In genomic region chr14:52789118-52789517, GRCh38 we compare ENCODE assay signal across 13 cellular contexts. TPM values are rescaled to one million over a fixed set of nuclear protein-coding genes. Genes with fewer than 3 reads are reported as not detected.
DNase-seq lines count a peak whose midpoint lies in the region; ATAC-seq, FAIRE-seq and TF ChIP-seq lines count a peak whose summit lies in the region.
"Had no signal": no experiment of that assay in that cellular context is flagged by ENCODE, and none has a peak within 500 bp of the region (broad histone marks: within the 10 kb centered on the region; RNA-seq: fewer than 3 reads in every experiment).

No MANE protein-coding gene starts in this region.

- CTCF ChIA-PET in AG04450 (lab: Charles Lee), result interaction anchor here (0.6 kb wide), 1 partner anchor 265 kb away, joined by 3 read pairs; no protein-coding TSS in a partner anchor
- CTCF ChIA-PET in WTC11 (lab: Charles Lee), result interaction anchor here (1.0 kb wide), 1 partner anchor 172 kb away, joined by 3 read pairs; no protein-coding TSS in a partner anchor

- H3K9me3 ChIP-seq in AG04450 (ENCODE audit: control insufficient read depth, insufficient read depth, low read length) (no peaks in the 10 kb centered on the region; the same call in 1 of the 2 replicates), HAP-1 (no peaks in the 10 kb centered on the region), keratinocyte (ENCODE audit: control insufficient read depth, low read depth, low read length) (no peaks in the 10 kb centered on the region)
- H3K9me3 ChIP-seq: thyroid gland had no signal

- POLR2A ChIA-PET in AG04450 (lab: Yijun Ruan, JAX), result no interaction called here
- POLR2A ChIA-PET in WTC11 (lab: Charles Lee), result interaction anchor here (0.5 kb wide), 1 partner anchor 1330 kb away, joined by 4 read pairs; no protein-coding TSS in a partner anchor

- no peak for ATAC-seq in WTC11
- no peak for ATAC-seq in HG03354 (IDR thresholded peaks at IDR 0.05; ENCODE audit: poor library complexity, severe bottlenecking, unreplicated experiment)
- ATAC-seq in GM18907 (IDR thresholded peaks at IDR 0.05; ENCODE audit: unreplicated experiment), result no peak

- in situ Hi-C loops in HAP-1 (cut with MboI; ENCODE audit: low sequenced_read_pairs), result no loop called here

- H4K20me1 ChIP-seq in keratinocyte (ENCODE audit: control insufficient read depth, extremely low read depth, insufficient read depth, low read length), result no peaks in the 10 kb centered on the region

- TF ChIP-seq CTCF in AG04450 (IDR thresholded peaks at IDR 0.05; ENCODE audit: low read depth, low read length) (no peak), WTC11 (IDR thresholded peaks at IDR 0.05) (no peak), keratinocyte (optimal IDR thresholded peaks at IDR 0.05 in 1 of 3, IDR thresholded peaks at IDR 0.05 in 1 of 3, conservative IDR thresholded peaks at IDR 0.05 in 1 of 3; ENCODE audit: extremely low read depth in 1 of 3, insufficient read depth in 2 of 3, low read length in 3 of 3) (no peak)

- peaks cover 22% of the 10 kb centered on the region for H3K4me1 Mint-ChIP-seq in WTC11

- no peak for FAIRE-seq in keratinocyte (lab: Jason Lieb, UNC)
- FAIRE-seq: GM12891 had no signal

- H3K4me1 ChIP-seq in HAP-1 (peaks cover 15% of the 10 kb centered on the region), keratinocyte (ENCODE audit: control insufficient read depth, extremely low read depth, insufficient read depth, low read length) (peaks cover 19% of the 10 kb centered on the region)

- peak overlapping the region; percentile 15 for H3K9ac ChIP-seq in keratinocyte (ENCODE audit: control insufficient read depth, extremely low read depth, insufficient read depth, low read length)

- H3K27me3 ChIP-seq in AG04450 (ENCODE audit: control insufficient read depth, insufficient read depth, low read length) (no peaks in the 10 kb centered on the region), HAP-1 (ENCODE audit: low read depth) (no peaks in the 10 kb centered on the region), keratinocyte (ENCODE audit: control insufficient read depth, extremely low read depth, insufficient read depth, low read length) (no peaks in the 10 kb centered on the region)
- H3K27me3 ChIP-seq: thyroid gland had no signal

- no peak overlapping the region for H3K27ac Mint-ChIP-seq in WTC11

- no peak overlapping the region for H3K27ac ChIP-seq in AG04450 (ENCODE audit: low read depth, low read length)
- no peak overlapping the region for H3K27ac ChIP-seq in keratinocyte (ENCODE audit: control insufficient read depth, insufficient read depth, low read length)
- H3K27ac ChIP-seq: thyroid gland had no signal

- peak overlapping the region; percentile 91; the same call in 1 of the 2 replicates for H3K4me3 Mint-ChIP-seq in WTC11

- no peaks in the 10 kb centered on the region for H3K9me1 ChIP-seq in keratinocyte (ENCODE audit: control insufficient read depth, extremely low read depth, insufficient read depth, low read length)

- no peaks in the 10 kb centered on the region for H3K27me3 Mint-ChIP-seq in WTC11 (ENCODE audit: low read depth)
- H3K27me3 Mint-ChIP-seq: progenitor cell of endocrine pancreas had no signal

- H3K36me3 ChIP-seq in HAP-1 (replicated peaks), result peaks cover 1% of the 10 kb centered on the region; the same call in 1 of the 2 replicates
- no peaks in the 10 kb centered on the region for H3K36me3 ChIP-seq in keratinocyte (ENCODE audit: control insufficient read depth in 2 of 2, extremely low read depth in 1 of 2, insufficient read depth in 2 of 2, low read length in 2 of 2)
- H3K36me3 ChIP-seq: thyroid gland had no signal

- H3K4me3 ChIP-seq in AG04450 (ENCODE audit: low read depth, low read length) (peak overlapping the region; percentile 84), HAP-1 (peak overlapping the region; percentile 67), keratinocyte (ENCODE audit: control insufficient read depth in 2 of 3, extremely low read depth in 1 of 3, insufficient read depth in 2 of 3, low read depth in 1 of 3, low read length in 3 of 3) (peak overlapping the region in 1 of 3 experiments; percentile 13)
- H3K4me3 ChIP-seq: thyroid gland had no signal

- dilution Hi-C loops in keratinocyte (cut with MboI; ENCODE audit: extremely low pct_ligation_motif_present, low sequenced_read_pairs), result no loop called here

- peaks cover 3% of the 10 kb centered on the region; the same call in 1 of the 2 replicates for H3K9me3 Mint-ChIP-seq in WTC11

- peak overlapping the region; percentile 98 for H3K4me2 ChIP-seq in keratinocyte (ENCODE audit: control insufficient read depth, extremely low read depth, insufficient read depth, low read depth, low read length)

- H3K36me3 Mint-ChIP-seq in WTC11, result peaks cover 6% of the 10 kb centered on the region; the same call in 1 of the 2 replicates

- no peak overlapping the region for H2AFZ ChIP-seq in keratinocyte (ENCODE audit: control insufficient read depth, low read length)

- DNase-seq in AG04450 (ENCODE audit: low read depth, low spot score), result no peak
- no peak for DNase-seq in HAP-1 (ENCODE audit: low spot score in 2 of 2)
- no peak for DNase-seq in WTC11 (ENCODE audit: low spot score)
- DNase-seq in keratinocyte (ENCODE audit: low read depth, low spot score), result no peak
- DNase-seq in NCI-H2171 treated with DMSO at 0.1 percent for 48 hours (lab: John Stamatoyannopoulos, UW), result no peak
- no peak for DNase-seq in activated CD8-positive, alpha-beta memory T cell treated with anti-CD3 and anti-CD28 coated beads, Interleukin-2, amount 50 U/mL, for 4 hours
- DNase-seq: DMS153, NCI-H187 treated with DMSO at 0.1 percent for 48 hours, thyroid gland had no signal

- peaks cover 46% of the 10 kb centered on the region for H3K79me2 ChIP-seq in keratinocyte (ENCODE audit: control insufficient read depth, insufficient read depth, low read length)

TF ChIP-seq in WTC11, 78 proteins besides CTCF, POLR2A, EP300 and RAD21 (continues in another document):
- TF ChIP-seq PREB (CRISPR knock-in tag; IDR thresholded peaks at IDR 0.05; ENCODE audit: borderline replicate concordance) (no peak), MLX (CRISPR knock-in tag; IDR thresholded peaks at IDR 0.05) (no peak), E2F5 (CRISPR knock-in tag; IDR thresholded peaks at IDR 0.05) (no peak), CREB1 (CRISPR knock-in tag; IDR thresholded peaks at IDR 0.05) (no peak)

RNA-seq across cellular contexts. Expression of gene GNPNAT1, which starts 2.3 kb away (rescaled TPM):
- polyA plus RNA-seq in AG04450 (2011; rRNA removed) (40.7 and 47.2 TPM in 2 replicates), keratinocyte (22.2 to 45.5 TPM (median 29.6 TPM) in 3 replicates)
- polyA minus RNA-seq in AG04450 (2011; rRNA and poly(A)+ RNA removed), result 17.3 and 20.5 TPM in 2 replicates
- total RNA-seq in WTC11 (2021), result 39.5 to 43.5 TPM (median 43.5 TPM) in 3 replicates
- 140 TPM for polyA plus RNA-seq in keratinocyte (2011; ENCODE audit: low read depth)
- polyA plus RNA-seq in keratinocyte (2011; cell fraction: cytosol; rRNA removed), result 23.9 and 37.6 TPM in 2 replicates
- polyA plus RNA-seq in keratinocyte (2011; cell fraction: nucleus; rRNA removed), result 15.7 and 35.0 TPM in 2 replicates
- 15.2 and 33.3 TPM in 2 replicates for polyA plus RNA-seq in keratinocyte (2012; ENCODE audit: low replicate concordance)
- 13.1 to 19.0 TPM (median 18.3 TPM) in 3 replicates for polyA minus RNA-seq in keratinocyte
- 26.1 TPM for polyA minus RNA-seq in keratinocyte (2011; cell fraction: cytosol; rRNA and poly(A)+ RNA removed)
- polyA minus RNA-seq in keratinocyte (2011; cell fraction: nucleus; rRNA and poly(A)+ RNA removed), result 5.7 and 10.2 TPM in 2 replicates

RNA-seq across cellular contexts. Expression of gene STYX, which starts 59.2 kb away (rescaled TPM):
- polyA plus RNA-seq in AG04450 (2011; rRNA removed) (9.7 and 13.1 TPM in 2 replicates), keratinocyte (8.5 to 13.2 TPM (median 9.1 TPM) in 3 replicates)
- polyA minus RNA-seq in AG04450 (2011; rRNA and poly(A)+ RNA removed), result 5.1 and 8.5 TPM in 2 replicates
- 21.1 to 22.8 TPM (median 21.4 TPM) in 3 replicates for total RNA-seq in WTC11 (2021)
- 3.1 TPM for polyA plus RNA-seq in keratinocyte (2011; ENCODE audit: low read depth)
- 7.5 and 14.4 TPM in 2 replicates for polyA plus RNA-seq in keratinocyte (2011; cell fraction: cytosol; rRNA removed)
- polyA plus RNA-seq in keratinocyte (2011; cell fraction: nucleus; rRNA removed), result 4.5 and 5.6 TPM in 2 replicates
- polyA plus RNA-seq in keratinocyte (2012; ENCODE audit: low replicate concordance), result 6.9 and 10.3 TPM in 2 replicates
- polyA minus RNA-seq in keratinocyte, result 3.0 to 11.8 TPM (median 6.9 TPM) in 3 replicates
- 12.7 TPM for polyA minus RNA-seq in keratinocyte (2011; cell fraction: cytosol; rRNA and poly(A)+ RNA removed)
- polyA minus RNA-seq in keratinocyte (2011; cell fraction: nucleus; rRNA and poly(A)+ RNA removed), result 3.5 and 6.8 TPM in 2 replicates
